Comparison of ENCODE assay signal across 23 cellular contexts in genomic region chr17:77803726-77804125, GRCh38.
A peak's percentile ranks its signal among the peaks of the same experiment; 100 is the strongest.
DNase-seq lines count a peak whose midpoint lies in the region; ATAC-seq, FAIRE-seq and TF ChIP-seq lines count a peak whose summit lies in the region.
"Had no signal": no experiment of that assay in that cellular context is flagged by ENCODE, and none has a peak within 500 bp of the region (broad histone marks: within the 10 kb centered on the region; RNA-seq: fewer than 3 reads in every experiment).

No MANE protein-coding gene starts in this region.

- peaks cover 13% of the 10 kb centered on the region for H3K4me1 Mint-ChIP-seq in T-helper 17 cell
- H3K4me1 Mint-ChIP-seq: activated B cell treated with CpG ODN at 0.5 μM for 24 hours, immature natural killer cell had no signal

- no peak for TF ChIP-seq CTCF in bronchial epithelial cell (IDR thresholded peaks at IDR 0.05; ENCODE audit: insufficient read depth, low read length, severe bottlenecking)
- TF ChIP-seq CTCF in right lobe of liver (IDR thresholded peaks at IDR 0.05) = no peak

- H3K27ac Mint-ChIP-seq in T-helper 17 cell = peak overlapping the region; percentile 3
- H3K27ac Mint-ChIP-seq: activated B cell treated with CpG ODN at 0.5 μM for 24 hours; activated T-cell treated with anti-CD3 and anti-CD28 coated beads, Interleukin-2, amount 50 U/mL, for 24 hours; immature natural killer cell; nephron progenitor cell; T-cell had no signal

- peaks cover 2% of the 10 kb centered on the region for H3K27me3 ChIP-seq in bronchial epithelial cell (ENCODE audit: control insufficient read depth, insufficient read depth, low read length)
- H3K27me3 ChIP-seq in right lobe of liver = no peaks in the 10 kb centered on the region
- no peaks in the 10 kb centered on the region for H3K27me3 ChIP-seq in stomach smooth muscle (ENCODE audit: control insufficient read depth in 1 of 2, insufficient read depth in 2 of 2, low read length in 2 of 2)
- H3K27me3 ChIP-seq: BLaER1 had no signal

- intact Hi-C loops in right lobe of liver (cut with DNase I) = no loop called here

- H3K36me3 ChIP-seq in bronchial epithelial cell (ENCODE audit: control insufficient read depth, insufficient read depth, low read length) (no peaks in the 10 kb centered on the region), right lobe of liver (no peaks in the 10 kb centered on the region), stomach smooth muscle (ENCODE audit: control insufficient read depth in 2 of 2, insufficient read depth in 2 of 2, low read length in 2 of 2) (no peaks in the 10 kb centered on the region)
- H3K36me3 ChIP-seq: BLaER1, SJSA1 had no signal

- DNase-seq in T-helper 17 cell = no peak
- DNase-seq in bronchial epithelial cell (ENCODE audit: low read depth) = no peak
- DNase-seq in right lobe of liver = peak in 2 of 3 donors; percentile 2 to 29
- no peak for DNase-seq in NCI-H1694 (lab: John Stamatoyannopoulos, UW)
- DNase-seq in NCI-H82 (lab: John Stamatoyannopoulos, UW) = no peak
- DNase-seq in NK-92 (lab: John Stamatoyannopoulos, UW; ENCODE audit: unreplicated experiment) = no peak
- DNase-seq: activated B cell treated with CpG ODN at 0.5 μM for 24 hours; activated CD4-positive, alpha-beta T cell treated with anti-CD3 and anti-CD28 coated beads, Interleukin-2, amount 50 U/mL, for 1 hour; activated T-cell treated with anti-CD3 and anti-CD28 coated beads, Interleukin-2, amount 50 U/mL, for 24 hours; effector CD4-positive, alpha-beta T cell; HCEC 1CT; immature natural killer cell; NCI-H1436 treated with DMSO at 0.1 percent for 48 hours; nephron progenitor cell; stimulated activated CD4-positive, alpha-beta T cell treated with anti-CD3 and anti-CD28 coated beads, Interleukin-2, amount 100 ng/mL, for 24 hours; stimulated activated naive CD8-positive, alpha-beta T cell treated with anti-CD3 and anti-CD28 coated beads, Interleukin-15, Interleukin-2, amounts not matched to agents 100 U/mL and 50 U/mL, for 24 hours; T-cell had no signal

- WGBS in right lobe of liver (ENCODE audit: insufficient coverage, low coverage, low lambda C conversion rate, missing lambda C conversion rate) = 72% methylated on average over 5 of the region's 10 CpGs

- peaks cover 2% of the 10 kb centered on the region for H3K36me3 Mint-ChIP-seq in T-helper 17 cell (ENCODE audit: low read depth)
- H3K36me3 Mint-ChIP-seq: immature natural killer cell, T-cell had no signal

- H3K9me3 ChIP-seq in T-helper 17 cell (ENCODE audit: control insufficient read depth, low read length, poor library complexity, severe bottlenecking) = no peaks in the 10 kb centered on the region
- no peaks in the 10 kb centered on the region for H3K9me3 ChIP-seq in right lobe of liver
- H3K9me3 ChIP-seq in stomach smooth muscle (ENCODE audit: control insufficient read depth in 2 of 2, low read length in 2 of 2) = no peaks in the 10 kb centered on the region
- H3K9me3 ChIP-seq: BLaER1, SJSA1 had no signal

- ATAC-seq in T-helper 17 cell = no peak
- ATAC-seq in right lobe of liver = no peak
- ATAC-seq: stimulated activated naive CD8-positive, alpha-beta T cell treated with anti-CD3 and anti-CD28 coated beads, Interleukin-15, Interleukin-2, amounts not matched to agents 100 U/mL and 50 U/mL, for 24 hours; T-cell had no signal

- H3K27me3 Mint-ChIP-seq in T-helper 17 cell = peaks cover 33% of the 10 kb centered on the region

- peak; percentile 95 for FAIRE-seq in bronchial epithelial cell (lab: Jason Lieb, UNC)
- FAIRE-seq: GM12892 had no signal

- H3K9ac ChIP-seq in stomach smooth muscle (ENCODE audit: low read length in 2 of 2) = no peak overlapping the region
- H3K9ac ChIP-seq: BLaER1, parathyroid adenoma had no signal

- no peak overlapping the region for H3K4me3 ChIP-seq in bronchial epithelial cell (ENCODE audit: low read depth, low read length)
- no peak overlapping the region for H3K4me3 ChIP-seq in right lobe of liver
- no peak overlapping the region for H3K4me3 ChIP-seq in stomach smooth muscle (ENCODE audit: low read length in 2 of 2)
- H3K4me3 ChIP-seq: BLaER1, SJSA1 had no signal

- no peaks in the 10 kb centered on the region for H3K4me1 ChIP-seq in right lobe of liver
- H3K4me1 ChIP-seq in stomach smooth muscle (ENCODE audit: control insufficient read depth, insufficient read depth, low read length) = peaks cover 24% of the 10 kb centered on the region
- H3K4me1 ChIP-seq: parathyroid adenoma, SJSA1 had no signal

- H3K27ac ChIP-seq in right lobe of liver (no peak overlapping the region), stomach smooth muscle (ENCODE audit: low read length) (peak overlapping the region; percentile 37)
- H3K27ac ChIP-seq: BLaER1, HL-60, parathyroid adenoma, SJSA1 had no signal

- no peak overlapping the region for H3K4me3 Mint-ChIP-seq in T-helper 17 cell
- H3K4me3 Mint-ChIP-seq: activated B cell treated with CpG ODN at 0.5 μM for 24 hours; activated T-cell treated with anti-CD3 and anti-CD28 coated beads, Interleukin-2, amount 50 U/mL, for 24 hours; immature natural killer cell; T-cell had no signal

- no peak for TF ChIP-seq POLR2A in right lobe of liver (IDR thresholded peaks at IDR 0.05)

Comparison
In these comparisons a context has a peak if more than half of its experiments do, and no peak if none do; other contexts are left out.
1. DNase-seq: peak in right lobe of liver (2 of 3); none in T-helper 17 cell (0 of 3), bronchial epithelial cell (single experiment), NCI-H1694 (single experiment), NCI-H82 (single experiment) and NK-92 (single experiment).